1 cellular context compared by ENCODE assay signal in genomic region chr19:31838163-31838798, GRCh38.
TF ChIP-seq lines count a peak whose summit lies in the region.

No MANE protein-coding gene starts in this region.

TF ChIP-seq in GM23338, 12 proteins besides CTCF, POLR2A, EP300 and RAD21 (continued from another document):
- TF ChIP-seq ZNF462 (CRISPR knock-in tag; IDR thresholded peaks at IDR 0.05) = no peak
- TF ChIP-seq EZH2 (IDR thresholded peaks at IDR 0.05; ENCODE audit: low read depth, unreplicated experiment) = no peak
- TF ChIP-seq ZNF331 (CRISPR knock-in tag; IDR thresholded peaks at IDR 0.05; ENCODE audit: low read depth) = no peak
- no peak for TF ChIP-seq CREB1 (CRISPR knock-in tag; IDR thresholded peaks at IDR 0.05; ENCODE audit: low read depth)
- TF ChIP-seq STAT1 (IDR thresholded peaks at IDR 0.05; ENCODE audit: unreplicated experiment) = no peak
